ENCODE assay signal across 27 cellular contexts in genomic region chr16:72049110-72049509, GRCh38. TPM values are rescaled to one million over a fixed set of nuclear protein-coding genes. Genes with fewer than 3 reads are reported as not detected.
"Had no signal": no experiment of that assay in that cellular context is flagged by ENCODE, and none has a peak within 500 bp of the region (broad histone marks: within the 10 kb centered on the region; RNA-seq: fewer than 3 reads in every experiment).

No MANE protein-coding gene starts in this region.

- H3K9me3 ChIP-seq: MG63, SJCRH30 had no signal

- ATAC-seq: Right ventricle myocardium inferior, SK-N-SH treated with all-trans-retinoic acid at 6 μM for 48 hours, T-cell had no signal

- H3K27ac ChIP-seq: PC-9, Peyer's patch, SJCRH30 had no signal

- H3K27me3 ChIP-seq: MG63, Peyer's patch, SJCRH30 had no signal

- H3K4me2 ChIP-seq: PC-9 had no signal

- H3K36me3 ChIP-seq: MG63, Peyer's patch, SJCRH30 had no signal

- H2AFZ ChIP-seq: PC-9 had no signal

- DNase-seq: Karpas-422, KG1, MG63, NCI-H1092, NCI-H1105 treated with DMSO at 0.1 percent for 48 hours, NCI-H1417 treated with DMSO at 0.1 percent for 48 hours, NCI-H146, NCI-H1694 treated with DMSO at 0.1 percent for 48 hours, NCI-H1930, NCI-H2081, NCI-H2107, NCI-H2227 treated with DMSO at 0.1 percent for 48 hours, NCI-H524 treated with DMSO at 0.1 percent for 48 hours, NCI-H69, NCI-H774, PC-9, Peyer's patch, SHP77 treated with DMSO at 0.1 percent for 48 hours, SJCRH30, SW 1271, T-cell had no signal

- H3K4me1 ChIP-seq: Peyer's patch, SJCRH30 had no signal

- H3K4me3 ChIP-seq: MG63, PC-9, Peyer's patch, SJCRH30 had no signal

RNA-seq across cellular contexts. Expression of gene HP, which starts 5.2 kb away (rescaled TPM):
- total RNA-seq: HT1080, NCI-H460, PC-9, Peyer's patch, RPMI7951, SJCRH30 had no signal
- polyA plus RNA-seq: IgD-negative memory B cell had no signal

RNA-seq across cellular contexts. Expression of gene HPR, which starts 13.9 kb away (rescaled TPM):
- total RNA-seq: HT1080, NCI-H460, PC-9, Peyer's patch, RPMI7951, SJCRH30, T-cell had no signal
- polyA plus RNA-seq: IgD-negative memory B cell had no signal
